1 cellular context compared by ENCODE assay signal in the genomic region with DNA sequence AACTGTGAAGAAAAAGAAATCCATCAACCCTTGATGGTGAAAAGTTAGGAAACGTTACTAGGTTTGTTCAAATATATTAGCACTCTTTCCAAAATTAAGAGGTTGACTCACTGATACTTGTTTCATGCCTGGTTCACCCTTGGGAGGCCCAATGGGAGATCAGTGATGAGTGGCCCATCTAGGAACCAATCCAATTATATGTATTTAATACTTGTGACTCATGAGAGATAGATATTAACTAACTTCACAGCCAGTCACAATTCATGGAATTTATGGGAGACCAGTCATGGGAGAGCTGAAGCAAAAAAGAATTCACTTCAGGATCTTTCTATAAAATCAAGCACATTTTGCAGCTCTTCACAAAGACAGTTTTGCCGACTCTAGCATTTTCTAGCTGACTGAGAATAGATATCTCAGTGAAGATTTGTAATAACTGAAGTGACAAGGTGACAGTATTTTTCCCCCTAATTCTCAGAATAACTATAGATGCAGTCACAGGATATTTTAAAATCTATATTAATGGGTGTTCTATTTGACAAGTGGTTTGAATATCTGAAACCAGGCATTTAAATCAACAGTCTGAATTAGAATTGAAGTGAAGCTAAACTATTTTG.
A peak's percentile ranks its signal among the peaks of the same experiment; 100 is the strongest.
TF ChIP-seq lines count a peak whose summit lies in the region.

No MANE protein-coding gene starts in this region.

TF ChIP-seq in GM12878, 131 proteins besides CTCF, POLR2A, EP300 and RAD21 (continued from another document):
- TF ChIP-seq, protein P1, sequence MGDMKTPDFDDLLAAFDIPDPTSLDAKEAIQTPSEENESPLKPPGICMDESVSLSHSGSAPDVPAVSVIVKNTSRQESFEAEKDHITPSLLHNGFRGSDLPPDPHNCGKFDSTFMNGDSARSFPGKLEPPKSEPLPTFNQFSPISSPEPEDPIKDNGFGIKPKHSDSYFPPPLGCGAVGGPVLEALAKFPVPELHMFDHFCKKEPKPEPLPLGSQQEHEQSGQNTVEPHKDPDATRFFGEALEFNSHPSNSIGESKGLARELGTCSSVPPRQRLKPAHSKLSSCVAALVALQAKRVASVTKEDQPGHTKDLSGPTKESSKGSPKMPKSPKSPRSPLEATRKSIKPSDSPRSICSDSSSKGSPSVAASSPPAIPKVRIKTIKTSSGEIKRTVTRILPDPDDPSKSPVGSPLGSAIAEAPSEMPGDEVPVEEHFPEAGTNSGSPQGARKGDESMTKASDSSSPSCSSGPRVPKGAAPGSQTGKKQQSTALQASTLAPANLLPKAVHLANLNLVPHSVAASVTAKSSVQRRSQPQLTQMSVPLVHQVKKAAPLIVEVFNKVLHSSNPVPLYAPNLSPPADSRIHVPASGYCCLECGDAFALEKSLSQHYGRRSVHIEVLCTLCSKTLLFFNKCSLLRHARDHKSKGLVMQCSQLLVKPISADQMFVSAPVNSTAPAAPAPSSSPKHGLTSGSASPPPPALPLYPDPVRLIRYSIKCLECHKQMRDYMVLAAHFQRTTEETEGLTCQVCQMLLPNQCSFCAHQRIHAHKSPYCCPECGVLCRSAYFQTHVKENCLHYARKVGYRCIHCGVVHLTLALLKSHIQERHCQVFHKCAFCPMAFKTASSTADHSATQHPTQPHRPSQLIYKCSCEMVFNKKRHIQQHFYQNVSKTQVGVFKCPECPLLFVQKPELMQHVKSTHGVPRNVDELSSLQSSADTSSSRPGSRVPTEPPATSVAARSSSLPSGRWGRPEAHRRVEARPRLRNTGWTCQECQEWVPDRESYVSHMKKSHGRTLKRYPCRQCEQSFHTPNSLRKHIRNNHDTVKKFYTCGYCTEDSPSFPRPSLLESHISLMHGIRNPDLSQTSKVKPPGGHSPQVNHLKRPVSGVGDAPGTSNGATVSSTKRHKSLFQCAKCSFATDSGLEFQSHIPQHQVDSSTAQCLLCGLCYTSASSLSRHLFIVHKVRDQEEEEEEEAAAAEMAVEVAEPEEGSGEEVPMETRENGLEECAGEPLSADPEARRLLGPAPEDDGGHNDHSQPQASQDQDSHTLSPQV (IDR thresholded peaks at IDR 0.05) = no peak
- TF ChIP-seq, protein P2, sequence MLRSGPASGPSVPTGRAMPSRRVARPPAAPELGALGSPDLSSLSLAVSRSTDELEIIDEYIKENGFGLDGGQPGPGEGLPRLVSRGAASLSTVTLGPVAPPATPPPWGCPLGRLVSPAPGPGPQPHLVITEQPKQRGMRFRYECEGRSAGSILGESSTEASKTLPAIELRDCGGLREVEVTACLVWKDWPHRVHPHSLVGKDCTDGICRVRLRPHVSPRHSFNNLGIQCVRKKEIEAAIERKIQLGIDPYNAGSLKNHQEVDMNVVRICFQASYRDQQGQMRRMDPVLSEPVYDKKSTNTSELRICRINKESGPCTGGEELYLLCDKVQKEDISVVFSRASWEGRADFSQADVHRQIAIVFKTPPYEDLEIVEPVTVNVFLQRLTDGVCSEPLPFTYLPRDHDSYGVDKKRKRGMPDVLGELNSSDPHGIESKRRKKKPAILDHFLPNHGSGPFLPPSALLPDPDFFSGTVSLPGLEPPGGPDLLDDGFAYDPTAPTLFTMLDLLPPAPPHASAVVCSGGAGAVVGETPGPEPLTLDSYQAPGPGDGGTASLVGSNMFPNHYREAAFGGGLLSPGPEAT (IDR thresholded peaks at IDR 0.05; ENCODE audit: low read depth) = no peak
- TF ChIP-seq MYC (IDR thresholded peaks at IDR 0.05; ENCODE audit: insufficient read depth, insufficient read length, insufficient replicate concordance, low read length, severe bottlenecking) (no peak), BRCA1 (IDR thresholded peaks at IDR 0.05; ENCODE audit: low read depth, low read length) (no peak), EED (IDR thresholded peaks at IDR 0.05; ENCODE audit: low read depth) (no peak), MTA2 (IDR thresholded peaks at IDR 0.05; ENCODE audit: low read depth) (0 out of 2 replicates have a peak, but pooled peaks have one; percentile 10), BMI1 (IDR thresholded peaks at IDR 0.05; ENCODE audit: borderline replicate concordance) (no peak), EZH2 (IDR thresholded peaks at IDR 0.05; ENCODE audit: borderline replicate concordance, control insufficient read depth, low read depth, low read length) (no peak), NFIC (IDR thresholded peaks at IDR 0.05; ENCODE audit: low read depth, low read length) (peak; percentile 51; the same call in 1 of the 2 replicates), SPI1 (IDR thresholded peaks at IDR 0.05; ENCODE audit: borderline replicate concordance, insufficient read depth, low read depth, low read length) (no peak), NR2F1 (conservative IDR thresholded peaks at IDR 0.05) (0 out of 2 replicates have a peak, but pooled peaks have one; percentile 27)
TF ChIP-seq in GM12878: peak in this region for 6.
